Comparison of ENCODE assay signal across 29 cellular contexts in genomic region chr1:89935235-89935634, GRCh38. TPM values are rescaled to one million over a fixed set of nuclear protein-coding genes. Genes with fewer than 3 reads are reported as not detected.
DNase-seq lines count a peak whose midpoint lies in the region; TF ChIP-seq lines count a peak whose summit lies in the region.
"Had no signal": no experiment of that assay in that cellular context is flagged by ENCODE, and none has a peak within 500 bp of the region (broad histone marks: within the 10 kb centered on the region; RNA-seq: fewer than 3 reads in every experiment).

No MANE protein-coding gene starts in this region.

- CTCF ChIA-PET in SK-N-SH (lab: Yijun Ruan, JAX), result interaction anchor here (0.7 to 0.9 kb wide), 2 partner anchors 50 to 221 kb away, joined by 3 read pairs; no protein-coding TSS in a partner anchor

- TF ChIP-seq EP300 in SK-N-SH (IDR thresholded peaks at IDR 0.05; ENCODE audit: borderline replicate concordance in 1 of 2, low read depth in 1 of 2, low read length in 1 of 2), result no peak

- no peak overlapping the region for H3K4me2 ChIP-seq in SK-N-SH

- peaks cover 59 to 69% of the 10 kb centered on the region in 2 donors for H3K36me3 Mint-ChIP-seq in CD14-positive monocyte
- peaks cover 61% of the 10 kb centered on the region for H3K36me3 Mint-ChIP-seq in brain

- TF ChIP-seq RAD21 in SK-N-SH (IDR thresholded peaks at IDR 0.05; ENCODE audit: low read length), result no peak

- H3K36me3 ChIP-seq in SK-N-SH (replicated peaks in 1 of 2; ENCODE audit: control insufficient read depth in 1 of 2, insufficient read depth in 2 of 2, low read length in 1 of 2), result peaks cover 5 to 29% of the 10 kb centered on the region in 2 experiments

- H3K27ac ChIP-seq in SK-N-SH (ENCODE audit: low read depth in 2 of 2, low read length in 1 of 2), result no peak overlapping the region
- H3K27ac ChIP-seq: C4-2B, pancreas, VCaP had no signal

- 86% methylated on average over 4 of the region's 4 CpGs for WGBS in SK-N-SH (ENCODE audit: low lambda C conversion rate)

- no peaks in the 10 kb centered on the region for H3K27me3 Mint-ChIP-seq in CD14-positive monocyte (ENCODE audit: low read depth in 3 of 3)
- no peaks in the 10 kb centered on the region for H3K27me3 Mint-ChIP-seq in brain
- H3K27me3 Mint-ChIP-seq: activated naive CD8-positive, alpha-beta T cell treated with anti-CD3 and anti-CD28 coated beads for 36 hours; activated T-cell treated with anti-CD3 and anti-CD28 coated beads, Interleukin-2, amount 50 U/mL, for 24 hours; IgD-negative memory B cell; type B pancreatic cell had no signal

- POLR2A ChIA-PET in SK-N-SH (lab: Yijun Ruan, JAX), result no interaction called here

- no peak overlapping the region for H3K9ac ChIP-seq in SK-N-SH

- no peaks in the 10 kb centered on the region for H3F3A ChIP-seq in SK-N-SH (replicated peaks; ENCODE audit: insufficient read depth)

- H2AFZ ChIP-seq in SK-N-SH (ENCODE audit: low read depth), result no peak overlapping the region

- DNase-seq in CD14-positive monocyte (ENCODE audit: low spot score), result no peak
- DNase-seq in inferior parietal cortex (ENCODE audit: extremely low spot score), result peak; percentile 44
- DNase-seq in posterior cingulate gyrus, result peak in 8 of 10 donors; percentile 34 to 91 (median 55)
- no peak for DNase-seq in dedifferentiated amniotic fluid mesenchymal stem cell (ENCODE audit: extremely low spot score)
- no peak for DNase-seq in NCI-H446 treated with DMSO at 0.1 percent for 48 hours (lab: John Stamatoyannopoulos, UW)
- DNase-seq in DMS53 (lab: John Stamatoyannopoulos, UW), result no peak
- no peak for DNase-seq in SK-N-SH
- DNase-seq: 8988T; activated gamma-delta T cell; activated naive CD8-positive, alpha-beta T cell treated with anti-CD3 and anti-CD28 coated beads for 36 hours; activated T-cell treated with anti-CD3 and anti-CD28 coated beads, Interleukin-2, amount 50 U/mL, for 24 hours; Calu3; central memory CD4-positive, alpha-beta T cell; DND-41; foreskin melanocyte; GF-D8; left cardiac atrium; mammary epithelial cell; NCI-H2107; NCI-H82; pancreas; stimulated activated CD8-positive, alpha-beta memory T cell treated with anti-CD3 and anti-CD28 coated beads, Interleukin-4, amount 100 ng/mL, for 48 hours; T1000 had no signal

- no peaks in the 10 kb centered on the region for H4K20me1 ChIP-seq in SK-N-SH (ENCODE audit: insufficient read depth)

- H3K27ac Mint-ChIP-seq in CD14-positive monocyte, result peak overlapping the region in 4 of 7 donors; percentile 8 to 84 (median 36)
- H3K27ac Mint-ChIP-seq in brain, result peak overlapping the region in 3 of 5 experiments; percentile 63 to 88 (median 76)
- H3K27ac Mint-ChIP-seq: activated naive CD8-positive, alpha-beta T cell treated with anti-CD3 and anti-CD28 coated beads for 36 hours; activated T-cell treated with anti-CD3 and anti-CD28 coated beads, Interleukin-2, amount 50 U/mL, for 24 hours; IgD-negative memory B cell; nephron; type B pancreatic cell had no signal

- no peak overlapping the region for H3K4me3 ChIP-seq in SK-N-SH (ENCODE audit: low read depth in 2 of 2, low read length in 1 of 2)
- H3K4me3 ChIP-seq: pancreas had no signal

- H3K4me3 Mint-ChIP-seq in CD14-positive monocyte, result no peak overlapping the region
- H3K4me3 Mint-ChIP-seq in brain, result no peak overlapping the region
- H3K4me3 Mint-ChIP-seq: activated naive CD8-positive, alpha-beta T cell treated with anti-CD3 and anti-CD28 coated beads for 36 hours; activated T-cell treated with anti-CD3 and anti-CD28 coated beads, Interleukin-2, amount 50 U/mL, for 24 hours; IgD-negative memory B cell; nephron; type B pancreatic cell had no signal

- H3K9me3 Mint-ChIP-seq in CD14-positive monocyte (peaks cover 0 to 2% (median 0%) of the 10 kb centered on the region in 7 donors), brain (no peaks in the 10 kb centered on the region)
- H3K9me3 Mint-ChIP-seq: activated T-cell treated with anti-CD3 and anti-CD28 coated beads, Interleukin-2, amount 50 U/mL, for 24 hours; IgD-negative memory B cell; nephron; type B pancreatic cell had no signal

- no peaks in the 10 kb centered on the region for H3K27me3 ChIP-seq in SK-N-SH (ENCODE audit: insufficient read depth)
- H3K27me3 ChIP-seq: pancreas had no signal

- H3K9me3 ChIP-seq in SK-N-SH, result no peaks in the 10 kb centered on the region
- H3K9me3 ChIP-seq: pancreas had no signal

- no peaks in the 10 kb centered on the region for H3K9me2 ChIP-seq in SK-N-SH

- intact Hi-C loops in CD14-positive monocyte (cut with micrococcal nuclease), result no loop called here
- intact Hi-C loops in posterior cingulate gyrus (cut with DNase I), result loop anchor here (5.0 kb wide), 1 partner anchor 93 kb away; no protein-coding TSS in a partner anchor

- no peaks in the 10 kb centered on the region for H3K79me2 ChIP-seq in SK-N-SH (ENCODE audit: insufficient read depth)

- H3K4me1 Mint-ChIP-seq in CD14-positive monocyte (peaks cover 7% of the 10 kb centered on the region), brain (peaks cover 40% of the 10 kb centered on the region)

- H3K4me1 ChIP-seq in SK-N-SH (ENCODE audit: control insufficient read depth in 1 of 2, insufficient read depth in 2 of 2, low read depth in 1 of 2, low read length in 1 of 2), result peaks cover 0 to 10% of the 10 kb centered on the region in 2 experiments; a peak in 1 of 4 replicates
- H3K4me1 ChIP-seq: pancreas had no signal

- TF ChIP-seq CTCF in CD14-positive monocyte (IDR thresholded peaks at IDR 0.05) (no peak), brain (conservative IDR thresholded peaks at IDR 0.05) (no peak), SK-N-SH (IDR thresholded peaks at IDR 0.05) (no peak)

TF ChIP-seq in SK-N-SH, 30 proteins besides CTCF, POLR2A, EP300 and RAD21:
- TF ChIP-seq TCF12 (IDR thresholded peaks at IDR 0.05), result no peak
- TF ChIP-seq FOXJ3 (CRISPR knock-in tag; IDR thresholded peaks at IDR 0.05), result no peak
- TF ChIP-seq MXI1 (IDR thresholded peaks at IDR 0.05; ENCODE audit: low read depth, low read length), result no peak

RNA-seq across cellular contexts. Expression of gene ZNF326, which starts 59.7 kb away (rescaled TPM):
- polyA plus RNA-seq in CD14-positive monocyte, result 1 to 10 TPM; 3.8 to 4.5 TPM
- polyA plus RNA-seq in brain (ENCODE audit: insufficient read depth, low read depth, low replicate concordance), result 14.9 TPM
- 16.4 and 18.0 TPM in 2 replicates for polyA plus RNA-seq in SK-N-SH (2012; rRNA removed)
- 17.5 and 19.3 TPM in 2 replicates for polyA plus RNA-seq in SK-N-SH (2012; cell fraction: cytosol; rRNA removed)
- polyA plus RNA-seq in SK-N-SH (2012; cell fraction: nucleus; rRNA removed), result 16.1 and 24.0 TPM in 2 replicates

Comparison
In these comparisons a context has a peak if more than half of its experiments do, and no peak if none do; other contexts are left out.
1. DNase-seq: peak in inferior parietal cortex (single experiment) and posterior cingulate gyrus (8 of 10); none in CD14-positive monocyte (single experiment), dedifferentiated amniotic fluid mesenchymal stem cell (single experiment), NCI-H446 treated with DMSO at 0.1 percent for 48 hours (single experiment), DMS53 (single experiment) and SK-N-SH (single experiment).